In genomic region chr4:1693131-1693896, GRCh38 we compare ENCODE assay signal across 9 cellular contexts. TPM values are rescaled to one million over a fixed set of nuclear protein-coding genes. Genes with fewer than 3 reads are reported as not detected.
A peak's percentile ranks its signal among the peaks of the same experiment; 100 is the strongest.
DNase-seq lines count a peak whose midpoint lies in the region; ATAC-seq and TF ChIP-seq lines count a peak whose summit lies in the region.
"Had no signal": no experiment of that assay in that cellular context is flagged by ENCODE, and none has a peak within 500 bp of the region (broad histone marks: within the 10 kb centered on the region; RNA-seq: fewer than 3 reads in every experiment).

No MANE protein-coding gene starts in this region.

- H3T11ph ChIP-seq in H9 (ENCODE audit: low read length) = no peak overlapping the region

- H4K91ac ChIP-seq in H9 (ENCODE audit: insufficient read length, low read depth, low read length) = no peak overlapping the region

- H3K14ac ChIP-seq in H9 (ENCODE audit: insufficient read depth, low read length) = no peak overlapping the region

- H3K4me3 Mint-ChIP-seq in H9 = no peak overlapping the region
- no peak overlapping the region for H3K4me3 Mint-ChIP-seq in T-helper 17 cell
- H3K4me3 Mint-ChIP-seq: activated naive CD4-positive, alpha-beta T cell treated with anti-CD3 and anti-CD28 coated beads, Interleukin-2, amount 50 U/mL, for 24 hours had no signal

- no peak overlapping the region for H4K8ac ChIP-seq in H9 (replicated peaks; ENCODE audit: insufficient read length, low read depth, low read length)

- no peak overlapping the region for H2AFZ ChIP-seq in H9 (ENCODE audit: low read length)

- no peaks in the 10 kb centered on the region for H3K9me3 ChIP-seq in H9 (ENCODE audit: control insufficient read depth, low read depth, low read length)
- no peaks in the 10 kb centered on the region for H3K9me3 ChIP-seq in T-helper 17 cell (ENCODE audit: control insufficient read depth, low read length, poor library complexity, severe bottlenecking)

- H3K27me3 Mint-ChIP-seq in H9 (ENCODE audit: low read depth) (no peaks in the 10 kb centered on the region), T-helper 17 cell (no peaks in the 10 kb centered on the region)
- H3K27me3 Mint-ChIP-seq: activated naive CD4-positive, alpha-beta T cell treated with anti-CD3 and anti-CD28 coated beads, Interleukin-2, amount 50 U/mL, for 24 hours had no signal

- H3K4me1 Mint-ChIP-seq in H9 (no peaks in the 10 kb centered on the region), T-helper 17 cell (peaks cover 5% of the 10 kb centered on the region)

- no CpG with 5 or more reads among the region's 7 CpGs for WGBS in H9 (ENCODE audit: extremely low coverage, insufficient read length, low lambda C conversion rate)

- H3K27me3 ChIP-seq in H9 (ENCODE audit: insufficient read depth, low read length) = no peaks in the 10 kb centered on the region

- H2BK120ac ChIP-seq in H9 (ENCODE audit: low read depth, low read length, poor library complexity, severe bottlenecking) = no peak overlapping the region

- H3K18ac ChIP-seq in H9 (ENCODE audit: insufficient read length, low read depth, low read length) = no peak overlapping the region

- H3K23ac ChIP-seq in H9 (ENCODE audit: insufficient read length, low read depth, low read length) = no peak overlapping the region

- peak; percentile 97 for TF ChIP-seq CTCF in H9 (conservative IDR thresholded peaks at IDR 0.05)

- H4K5ac ChIP-seq in H9 (ENCODE audit: insufficient read length, low read depth, low read length) = no peak overlapping the region

- no peak overlapping the region for H2BK20ac ChIP-seq in H9 (ENCODE audit: low read depth, low read length, poor library complexity, severe bottlenecking)

- H2BK15ac ChIP-seq in H9 (ENCODE audit: low read depth, low read length) = no peak overlapping the region

- no peaks in the 10 kb centered on the region for H3K9me3 Mint-ChIP-seq in H9
- H3K9me3 Mint-ChIP-seq: activated naive CD4-positive, alpha-beta T cell treated with anti-CD3 and anti-CD28 coated beads, Interleukin-2, amount 50 U/mL, for 24 hours had no signal

- no peak overlapping the region for H2BK12ac ChIP-seq in H9 (ENCODE audit: insufficient read length, low read depth, low read length)

- H2AK5ac ChIP-seq in H9 (ENCODE audit: insufficient read length, low read length) = no peak overlapping the region

- H3K27ac Mint-ChIP-seq in H9 = no peak overlapping the region; a peak in 1 of 7 replicates
- peak overlapping the region; percentile 53 for H3K27ac Mint-ChIP-seq in T-helper 17 cell
- H3K27ac Mint-ChIP-seq: activated naive CD4-positive, alpha-beta T cell treated with anti-CD3 and anti-CD28 coated beads, Interleukin-2, amount 50 U/mL, for 24 hours had no signal

- no peak overlapping the region for H3K27ac ChIP-seq in H9 (ENCODE audit: insufficient read length, low read depth, low read length)

- DNase-seq in DMS114 treated with DMSO at 0.1 percent for 48 hours (lab: John Stamatoyannopoulos, UW; ENCODE audit: unreplicated experiment) (peak; percentile 56), H9 (peak; percentile 75), NCI-H146 treated with DMSO at 0.1 percent for 48 hours (lab: John Stamatoyannopoulos, UW; ENCODE audit: unreplicated experiment) (peak; percentile 52), T-helper 17 cell (peak; percentile 61 to 71 (median 70)), amniotic stem cell (lab: John Stamatoyannopoulos, UW) (peak; percentile 38), hepatic stellate cell (ENCODE audit: low spot score) (peak; percentile 60), smooth muscle cell of the brain vasculature (ENCODE audit: low read depth, low spot score) (peak; percentile 62)

- no peak overlapping the region for H3K56ac ChIP-seq in H9 (ENCODE audit: insufficient read length, low read depth, low read length)

- no peak overlapping the region for H2BK5ac ChIP-seq in H9 (ENCODE audit: insufficient read length, low read length)

- H3K9ac ChIP-seq in H9 (ENCODE audit: extremely low read depth, insufficient read length, low read length) = no peak overlapping the region

- H4K20me1 ChIP-seq in H9 (ENCODE audit: control insufficient read depth, insufficient read depth, insufficient read length) = peaks cover 2% of the 10 kb centered on the region

- H3K4me2 ChIP-seq in H9 (ENCODE audit: insufficient read depth, insufficient read length, low read length) = no peak overlapping the region

- H3K36me3 Mint-ChIP-seq in H9 (ENCODE audit: insufficient read depth in 1 of 3, low read depth in 3 of 3) (peaks cover 32 to 77% (median 54%) of the 10 kb centered on the region in 3 experiments; a peak in 6 of 7 replicates), T-helper 17 cell (ENCODE audit: low read depth) (no peaks in the 10 kb centered on the region)

- H3K23me2 ChIP-seq in H9 (ENCODE audit: insufficient read length, low read depth, low read length, poor library complexity, severe bottlenecking) = no peaks in the 10 kb centered on the region

- no peaks in the 10 kb centered on the region for H3K79me1 ChIP-seq in H9 (ENCODE audit: insufficient read depth, low read depth, low read length, poor library complexity, severe bottlenecking)

- H3K4me1 ChIP-seq in H9 (ENCODE audit: insufficient read depth, low read length) = no peaks in the 10 kb centered on the region

- ATAC-seq in T-helper 17 cell (peak; percentile 96), HG02973 (IDR thresholded peaks at IDR 0.05; ENCODE audit: unreplicated experiment) (no peak)

- no peaks in the 10 kb centered on the region for H3K79me2 ChIP-seq in H9 (ENCODE audit: insufficient read depth, low read length)

- no peak overlapping the region for H3K4ac ChIP-seq in H9 (ENCODE audit: low read depth, low read length)

RNA-seq across cellular contexts. Expression of gene FAM53A, which starts 9.2 kb away (rescaled TPM):
- total RNA-seq in H9 (2021) (2.3 and 2.4 TPM in 2 replicates), T-helper 17 cell (1 to 10 TPM; 2.4 to 3.1 TPM)

RNA-seq across cellular contexts. Expression of gene SLBP, which starts 18.8 kb away (rescaled TPM):
- total RNA-seq in H9 (2021) (62.7 and 67.0 TPM in 2 replicates), T-helper 17 cell (10 to 100 TPM; 24.9 to 36.0 TPM)

RNA-seq across cellular contexts. Expression of gene TMEM129, which starts 27.8 kb away (rescaled TPM):
- total RNA-seq in H9 (2021) (27.3 and 30.4 TPM in 2 replicates), T-helper 17 cell (10 to 100 TPM; 18.4 to 18.5 TPM)

RNA-seq across cellular contexts. Expression of gene TACC3, which starts 28.0 kb away (rescaled TPM):
- 150 and 156 TPM in 2 replicates for total RNA-seq in H9 (2021)
- 10 to 100 TPM; 73.4 to 91.8 TPM for total RNA-seq in T-helper 17 cell
